Comparison of ENCODE assay signal across 14 cellular contexts in the genomic region with DNA sequence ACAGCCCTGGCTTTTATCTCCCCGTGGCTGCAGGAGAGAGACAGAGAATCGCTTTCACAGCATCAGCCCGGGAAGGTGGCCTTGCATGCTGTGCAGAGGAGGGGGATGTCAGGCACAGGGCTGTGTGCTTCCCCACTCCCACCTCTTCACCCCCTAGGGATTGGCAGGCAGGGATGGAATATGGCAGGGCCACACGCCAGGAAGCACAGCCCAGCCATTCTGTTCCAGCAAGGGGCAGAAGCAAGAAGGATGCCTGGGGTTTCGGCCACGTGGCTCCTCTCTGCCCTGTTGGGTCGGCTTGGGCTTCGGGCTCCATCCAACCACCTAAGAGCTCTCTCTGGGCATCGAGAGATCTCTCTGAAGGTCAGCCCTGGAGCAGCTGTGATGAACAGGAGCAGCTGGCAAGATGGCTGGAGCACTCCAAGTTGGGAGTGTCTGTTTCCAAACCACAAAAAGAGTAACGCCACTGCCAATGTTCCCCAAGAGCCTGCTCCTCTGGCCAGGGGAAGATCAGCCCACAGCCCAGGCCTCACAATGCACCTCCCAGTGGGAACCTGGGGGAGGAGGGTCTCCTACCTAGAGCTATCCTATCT.
DNase-seq lines count a peak whose midpoint lies in the region; ATAC-seq and TF ChIP-seq lines count a peak whose summit lies in the region.
"Had no signal": no experiment of that assay in that cellular context is flagged by ENCODE, and none has a peak within 500 bp of the region (broad histone marks: within the 10 kb centered on the region; RNA-seq: fewer than 3 reads in every experiment).

No MANE protein-coding gene starts in this region.

- H3K36me3 Mint-ChIP-seq in activated naive CD4-positive, alpha-beta T cell treated with anti-CD3 and anti-CD28 coated beads, Interleukin-2, amount 10 ng/mL, durations not matched to agents 7 days and 5 days = no peaks in the 10 kb centered on the region

- intact Hi-C loops in ascending aorta (cut with DNase I) = no loop called here
- intact Hi-C loops in gastrocnemius medialis (cut with DNase I; ENCODE audit: low total_unique reads) = no loop called here

- H3K27me3 ChIP-seq in ascending aorta = no peaks in the 10 kb centered on the region
- no peaks in the 10 kb centered on the region for H3K27me3 ChIP-seq in iPS-18a (ENCODE audit: control insufficient read depth, insufficient read depth, low read length)
- H3K27me3 ChIP-seq in gastrocnemius medialis = no peaks in the 10 kb centered on the region
- no peaks in the 10 kb centered on the region for H3K27me3 ChIP-seq in Karpas-422 (ENCODE audit: low read length)

- peaks cover 12% of the 10 kb centered on the region for H3K4me1 Mint-ChIP-seq in activated naive CD4-positive, alpha-beta T cell treated with anti-CD3 and anti-CD28 coated beads, Interleukin-2, amount 10 ng/mL, durations not matched to agents 7 days and 5 days
- H3K4me1 Mint-ChIP-seq: B cell; central memory CD8-positive, alpha-beta T cell had no signal

- H3K36me3 ChIP-seq in HEK293 (ENCODE audit: control insufficient read depth in 2 of 2, insufficient read depth in 1 of 2, low read length in 2 of 2) (no peaks in the 10 kb centered on the region), ascending aorta (no peaks in the 10 kb centered on the region), iPS-18a (ENCODE audit: control insufficient read depth, low read depth, low read length) (no peaks in the 10 kb centered on the region), gastrocnemius medialis (no peaks in the 10 kb centered on the region), Karpas-422 (ENCODE audit: insufficient read depth, low read length) (no peaks in the 10 kb centered on the region)

- H3K9ac ChIP-seq in iPS-18a (ENCODE audit: low read length) (peak overlapping the region; percentile 9), Karpas-422 (ENCODE audit: low read length) (no peak overlapping the region)

- H3K4me1 ChIP-seq in HEK293 (ENCODE audit: control insufficient read depth, insufficient read depth, low read length) = no peaks in the 10 kb centered on the region
- H3K4me1 ChIP-seq in ascending aorta = peaks cover 0 to 6% of the 10 kb centered on the region in 2 donors
- H3K4me1 ChIP-seq in iPS-18a (ENCODE audit: control insufficient read depth, low read depth, low read length) = peaks cover 44% of the 10 kb centered on the region
- peaks cover 19 to 24% of the 10 kb centered on the region in 2 donors for H3K4me1 ChIP-seq in gastrocnemius medialis
- H3K4me1 ChIP-seq in Karpas-422 (ENCODE audit: low read length) = peaks cover 6% of the 10 kb centered on the region

- peak; percentile 71 to 98 for ATAC-seq in gastrocnemius medialis
- ATAC-seq: HCT116; stimulated activated naive CD8-positive, alpha-beta T cell treated with anti-CD3 and anti-CD28 coated beads, Interleukin-15, Interleukin-2, amounts not matched to agents 100 U/mL and 50 U/mL, for 24 hours had no signal

- H3K27ac Mint-ChIP-seq in activated naive CD4-positive, alpha-beta T cell treated with anti-CD3 and anti-CD28 coated beads, Interleukin-2, amount 10 ng/mL, durations not matched to agents 7 days and 5 days = no peak overlapping the region
- H3K27ac Mint-ChIP-seq: activated naive CD4-positive, alpha-beta T cell treated with anti-CD3 and anti-CD28 coated beads for 36 hours; B cell had no signal

- H3K4me3 ChIP-seq in HEK293 (ENCODE audit: low read depth, low read length) = no peak overlapping the region
- H3K4me3 ChIP-seq in ascending aorta = no peak overlapping the region
- H3K4me3 ChIP-seq in iPS-18a (ENCODE audit: low read length) = no peak overlapping the region
- H3K4me3 ChIP-seq in gastrocnemius medialis = no peak overlapping the region
- no peak overlapping the region for H3K4me3 ChIP-seq in Karpas-422 (ENCODE audit: low read length)

- H3K27me3 Mint-ChIP-seq in activated naive CD4-positive, alpha-beta T cell treated with anti-CD3 and anti-CD28 coated beads, Interleukin-2, amount 10 ng/mL, durations not matched to agents 7 days and 5 days = peaks cover 26% of the 10 kb centered on the region

- H2AFZ ChIP-seq in Karpas-422 (ENCODE audit: low read length) = no peak overlapping the region

- TF ChIP-seq CTCF in HEK293 (tag by site-specific recombination; IDR thresholded peaks at IDR 0.05) (no peak), ascending aorta (IDR thresholded peaks at IDR 0.05) (no peak), gastrocnemius medialis (IDR thresholded peaks at IDR 0.05 in 4 of 5, conservative IDR thresholded peaks at IDR 0.05 in 1 of 5) (no peak), RWPE1 (conservative IDR thresholded peaks at IDR 0.05; ENCODE audit: low read depth) (no peak)

- H3K9me3 ChIP-seq in HEK293 (ENCODE audit: control insufficient read depth, insufficient read depth, low read depth, low read length) = no peaks in the 10 kb centered on the region
- no peaks in the 10 kb centered on the region for H3K9me3 ChIP-seq in ascending aorta
- no peaks in the 10 kb centered on the region for H3K9me3 ChIP-seq in iPS-18a (ENCODE audit: control insufficient read depth, low read depth, low read length)
- no peaks in the 10 kb centered on the region for H3K9me3 ChIP-seq in gastrocnemius medialis
- H3K9me3 ChIP-seq in Karpas-422 (ENCODE audit: low read length) = no peaks in the 10 kb centered on the region

- H4K20me1 ChIP-seq in Karpas-422 (ENCODE audit: insufficient read depth, low read depth, low read length) = no peaks in the 10 kb centered on the region

- H3K9me3 Mint-ChIP-seq in activated naive CD4-positive, alpha-beta T cell treated with anti-CD3 and anti-CD28 coated beads, Interleukin-2, amount 10 ng/mL, durations not matched to agents 7 days and 5 days = no peaks in the 10 kb centered on the region
- H3K9me3 Mint-ChIP-seq: activated naive CD4-positive, alpha-beta T cell treated with anti-CD3 and anti-CD28 coated beads for 36 hours; central memory CD8-positive, alpha-beta T cell had no signal

- no peak overlapping the region for H3K27ac ChIP-seq in HEK293 (ENCODE audit: extremely low read depth, low read depth, low read length)
- H3K27ac ChIP-seq in ascending aorta = peak overlapping the region; percentile 11 to 25
- H3K27ac ChIP-seq in iPS-18a (ENCODE audit: low read length) = no peak overlapping the region
- peak overlapping the region in 2 of 4 donors; percentile 5 to 14 for H3K27ac ChIP-seq in gastrocnemius medialis
- no peak overlapping the region for H3K27ac ChIP-seq in Karpas-422 (ENCODE audit: low read length)
- no peak overlapping the region for H3K27ac ChIP-seq in RWPE1

- POLR2A ChIA-PET in HEK293 (lab: Yijun Ruan, JAX) = no interaction called here
- POLR2A ChIA-PET in RWPE1 (lab: Yijun Ruan, JAX; ENCODE audit: low non-redundant PET) = no interaction called here

- no peak overlapping the region for H3K4me3 Mint-ChIP-seq in activated naive CD4-positive, alpha-beta T cell treated with anti-CD3 and anti-CD28 coated beads, Interleukin-2, amount 10 ng/mL, durations not matched to agents 7 days and 5 days
- H3K4me3 Mint-ChIP-seq: activated naive CD4-positive, alpha-beta T cell treated with anti-CD3 and anti-CD28 coated beads for 36 hours; B cell; central memory CD8-positive, alpha-beta T cell had no signal

- CTCF ChIA-PET in HEK293 (lab: Yijun Ruan, JAX) = interaction anchor here (1.1 to 1.8 kb wide), 4 partner anchors 41 to 261 kb away, joined by 3 to 8 read pairs (median 4); no protein-coding TSS in a partner anchor
- CTCF ChIA-PET in RWPE1 (lab: Yijun Ruan, JAX) = no interaction called here
- CTCF ChIA-PET in activated naive CD4-positive, alpha-beta T cell treated with anti-CD3 and anti-CD28 coated beads, Interleukin-2, amount 10 ng/mL, durations not matched to agents 7 days and 5 days (lab: Charles Lee) = no interaction called here

- no peaks in the 10 kb centered on the region for H3K79me2 ChIP-seq in Karpas-422 (ENCODE audit: low read length)

- H3K4me2 ChIP-seq in Karpas-422 (ENCODE audit: low read depth, low read length, poor library complexity, severe bottlenecking) = no peak overlapping the region

- TF ChIP-seq POLR2A in gastrocnemius medialis (IDR thresholded peaks at IDR 0.05) = no peak

- in situ Hi-C loops in gastrocnemius medialis (cut with MboI; ENCODE audit: low sequenced_read_pairs in 4 of 4) = loop anchor here in 2 of 4 donors (10.0 to 25.0 kb wide), 2 partner anchors 184 to 192 kb away; no protein-coding TSS in a partner anchor

- H3K9me2 ChIP-seq in Karpas-422 (replicated peaks; ENCODE audit: insufficient read depth, low read length) = no peaks in the 10 kb centered on the region

- DNase-seq in ascending aorta (ENCODE audit: low spot score in 2 of 2) (peak in 1 of 2 donors; percentile 60), gastrocnemius medialis (peak; percentile 43 to 78), Karpas-422 (no peak), RWPE1 (ENCODE audit: low spot score) (no peak), mucosa of gallbladder (ENCODE audit: low spot score) (no peak)
- no peak for DNase-seq in activated naive CD4-positive, alpha-beta T cell treated with anti-CD3 and anti-CD28 coated beads, Interleukin-2, amount 10 ng/mL, durations not matched to agents 7 days and 5 days
- DNase-seq: activated naive CD4-positive, alpha-beta T cell treated with anti-CD3 and anti-CD28 coated beads for 36 hours; stimulated activated CD4-positive, alpha-beta T cell treated with anti-CD3 and anti-CD28 coated beads, Interleukin-4, amount 100 ng/mL, for 4 hours; stimulated activated naive CD8-positive, alpha-beta T cell treated with anti-CD3 and anti-CD28 coated beads, Interleukin-15, Interleukin-2, amounts not matched to agents 100 U/mL and 50 U/mL, for 24 hours had no signal

TF ChIP-seq in HEK293, 187 proteins besides CTCF, POLR2A, EP300 and RAD21:
- peak; percentile 84 for TF ChIP-seq ZIC2 (tag by site-specific recombination; IDR thresholded peaks at IDR 0.05)
- TF ChIP-seq OSR2 (tag by site-specific recombination; IDR thresholded peaks at IDR 0.05) = no peak

Comparison
In these comparisons a context has a peak if more than half of its experiments do, and no peak if none do; other contexts are left out.
1. H3K27ac ChIP-seq: peak in ascending aorta (2 of 2); none in HEK293 (single experiment), iPS-18a (single experiment), Karpas-422 (single experiment) and RWPE1 (single experiment).
2. DNase-seq: peak in gastrocnemius medialis (2 of 2); none in Karpas-422 (single experiment), RWPE1 (single experiment), mucosa of gallbladder (single experiment) and activated naive CD4-positive, alpha-beta T cell treated with anti-CD3 and anti-CD28 coated beads, Interleukin-2, amount 10 ng/mL, durations not matched to agents 7 days and 5 days (single experiment).